ENCODE assay signal across 20 cellular contexts in genomic region chrX:41142130-41142529, GRCh38.
"Had no signal": no experiment of that assay in that cellular context is flagged by ENCODE, and none has a peak within 500 bp of the region (broad histone marks: within the 10 kb centered on the region; RNA-seq: fewer than 3 reads in every experiment).

No MANE protein-coding gene starts in this region.

- DNase-seq: activated B cell treated with CpG ODN at 0.5 μM for 24 hours; activated CD4-positive, alpha-beta memory T cell treated with anti-CD3 and anti-CD28 coated beads, Interleukin-2, amount 10 ng/mL, durations not matched to agents 7 days and 5 days; activated CD4-positive, alpha-beta T cell treated with anti-CD3 and anti-CD28 coated beads for 4 hours; activated CD8-positive, alpha-beta memory T cell treated with anti-CD3 and anti-CD28 coated beads, Interleukin-2, amount 10 ng/mL, durations not matched to agents 7 days and 5 days; activated naive CD8-positive, alpha-beta T cell treated with anti-CD3 and anti-CD28 coated beads, Interleukin-2, amount 10 ng/mL, durations not matched to agents 7 days and 5 days; anterior cingulate cortex; brain microvascular endothelial cell; central memory CD4-positive, alpha-beta T cell; dorsolateral prefrontal cortex; endodermal cell; mesendoderm; naive thymus-derived CD4-positive, alpha-beta T cell; right lobe of liver; stimulated activated CD4-positive, alpha-beta T cell treated with anti-CD3 and anti-CD28 coated beads, Interleukin-4, amount 100 ng/mL, for 24 hours; stomach; trophoblast cell had no signal

- H3K27me3 Mint-ChIP-seq: activated B cell treated with CpG ODN at 0.5 μM for 24 hours; activated CD4-positive, alpha-beta memory T cell treated with anti-CD3 and anti-CD28 coated beads, Interleukin-2, amount 10 ng/mL, durations not matched to agents 7 days and 5 days; activated CD8-positive, alpha-beta memory T cell treated with anti-CD3 and anti-CD28 coated beads, Interleukin-2, amount 10 ng/mL, durations not matched to agents 7 days and 5 days; activated naive CD8-positive, alpha-beta T cell treated with anti-CD3 and anti-CD28 coated beads, Interleukin-2, amount 10 ng/mL, durations not matched to agents 7 days and 5 days; naive thymus-derived CD4-positive, alpha-beta T cell had no signal

- H3K9me3 Mint-ChIP-seq: activated B cell treated with CpG ODN at 0.5 μM for 24 hours; activated CD4-positive, alpha-beta memory T cell treated with anti-CD3 and anti-CD28 coated beads, Interleukin-2, amount 10 ng/mL, durations not matched to agents 7 days and 5 days; activated naive CD8-positive, alpha-beta T cell treated with anti-CD3 and anti-CD28 coated beads, Interleukin-2, amount 10 ng/mL, durations not matched to agents 7 days and 5 days; naive thymus-derived CD4-positive, alpha-beta T cell; stimulated activated effector memory CD8-positive, alpha-beta T cell treated with anti-CD3 and anti-CD28 coated beads, Interleukin-12 subunit alpha, Interleukin-12 subunit beta, amount 100 ng/mL, for 72 hours had no signal

- ATAC-seq: activated CD8-positive, alpha-beta memory T cell treated with anti-CD3 and anti-CD28 coated beads, Interleukin-2, amount 10 ng/mL, durations not matched to agents 7 days and 5 days; naive thymus-derived CD4-positive, alpha-beta T cell; stimulated activated effector memory CD8-positive, alpha-beta T cell treated with anti-CD3 and anti-CD28 coated beads, Interleukin-12 subunit alpha, Interleukin-12 subunit beta, amount 100 ng/mL, for 72 hours had no signal

- H3K4me3 Mint-ChIP-seq: activated B cell treated with CpG ODN at 0.5 μM for 24 hours; activated CD4-positive, alpha-beta memory T cell treated with anti-CD3 and anti-CD28 coated beads, Interleukin-2, amount 10 ng/mL, durations not matched to agents 7 days and 5 days; activated CD8-positive, alpha-beta memory T cell treated with anti-CD3 and anti-CD28 coated beads, Interleukin-2, amount 10 ng/mL, durations not matched to agents 7 days and 5 days; activated naive CD8-positive, alpha-beta T cell treated with anti-CD3 and anti-CD28 coated beads, Interleukin-2, amount 10 ng/mL, durations not matched to agents 7 days and 5 days; endodermal cell; naive thymus-derived CD4-positive, alpha-beta T cell; stimulated activated effector memory CD8-positive, alpha-beta T cell treated with anti-CD3 and anti-CD28 coated beads, Interleukin-12 subunit alpha, Interleukin-12 subunit beta, amount 100 ng/mL, for 72 hours had no signal

- H3K27ac Mint-ChIP-seq: activated B cell treated with CpG ODN at 0.5 μM for 24 hours; activated CD4-positive, alpha-beta memory T cell treated with anti-CD3 and anti-CD28 coated beads, Interleukin-2, amount 10 ng/mL, durations not matched to agents 7 days and 5 days; activated CD8-positive, alpha-beta memory T cell treated with anti-CD3 and anti-CD28 coated beads, Interleukin-2, amount 10 ng/mL, durations not matched to agents 7 days and 5 days; activated naive CD8-positive, alpha-beta T cell treated with anti-CD3 and anti-CD28 coated beads, Interleukin-2, amount 10 ng/mL, durations not matched to agents 7 days and 5 days; endodermal cell; stimulated activated effector memory CD8-positive, alpha-beta T cell treated with anti-CD3 and anti-CD28 coated beads, Interleukin-12 subunit alpha, Interleukin-12 subunit beta, amount 100 ng/mL, for 72 hours had no signal

- FAIRE-seq: frontal cortex had no signal

- H3K4me1 Mint-ChIP-seq: activated B cell treated with CpG ODN at 0.5 μM for 24 hours, endodermal cell had no signal

- H3K4me3 ChIP-seq: dorsolateral prefrontal cortex, right lobe of liver, smooth muscle cell, stomach, vagina had no signal
